8 cellular contexts compared by ENCODE assay signal in the genomic region with DNA sequence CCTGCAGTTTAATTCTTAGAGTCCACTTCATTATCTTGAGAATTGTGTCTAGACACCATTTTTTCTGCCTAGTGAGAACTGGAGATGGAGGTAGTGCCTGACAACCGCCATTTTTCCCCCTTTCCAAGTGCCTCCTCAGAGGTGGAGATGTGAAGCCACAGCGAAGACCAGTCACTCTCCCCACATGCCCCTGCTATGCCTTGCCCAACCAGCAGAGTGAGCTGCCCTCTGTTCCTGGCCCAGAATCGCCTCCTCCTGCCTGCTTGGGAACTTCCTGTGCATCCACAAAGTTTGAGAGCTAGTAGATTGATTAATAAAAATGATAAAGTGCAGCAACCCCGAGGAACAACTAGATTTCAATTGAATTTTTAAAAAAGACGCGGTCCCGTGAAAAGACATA.
A peak's percentile ranks its signal among the peaks of the same experiment; 100 is the strongest.
DNase-seq lines count a peak whose midpoint lies in the region; TF ChIP-seq lines count a peak whose summit lies in the region.

No MANE protein-coding gene starts in this region.

- H3K79me2 ChIP-seq in OCI-LY7 (ENCODE audit: insufficient read depth, low read depth, low read length), result no peaks in the 10 kb centered on the region

- H3K4me1 Mint-ChIP-seq in T-helper 2 cell treated with Interferon-gamma antibody and Interleukin-4, amounts not matched to agents 5 μg/mL and 100 μg/mL, for 36 hours (ENCODE audit: low read depth), result no peaks in the 10 kb centered on the region

- H3K36me3 ChIP-seq in GM06990 (ENCODE audit: control insufficient read depth, insufficient read depth, low read length) (no peaks in the 10 kb centered on the region), OCI-LY7 (ENCODE audit: insufficient read depth, low read length) (no peaks in the 10 kb centered on the region)

- H3K9me2 ChIP-seq in OCI-LY7 (ENCODE audit: insufficient read depth, low read length), result no peaks in the 10 kb centered on the region

- H3K36me3 Mint-ChIP-seq in T-helper 2 cell treated with Interferon-gamma antibody and Interleukin-4, amounts not matched to agents 5 μg/mL and 100 μg/mL, for 36 hours (ENCODE audit: low read depth), result no peaks in the 10 kb centered on the region

- peak; percentile 74 for TF ChIP-seq CTCF in AG04450 (IDR thresholded peaks at IDR 0.05; ENCODE audit: low read depth, low read length)
- TF ChIP-seq CTCF in GM06990 (IDR thresholded peaks at IDR 0.05; ENCODE audit: insufficient read depth, low read length, poor library complexity, severe bottlenecking), result peak; percentile 82
- peak; percentile 59 for TF ChIP-seq CTCF in OCI-LY7 (conservative IDR thresholded peaks at IDR 0.05; ENCODE audit: low read length)
- TF ChIP-seq CTCF in foreskin fibroblast (IDR thresholded peaks at IDR 0.05; ENCODE audit: low read depth, low read length), result peak; percentile 54

- H4K20me1 ChIP-seq in OCI-LY7 (ENCODE audit: insufficient read depth, low read length), result no peaks in the 10 kb centered on the region

- H3K9me3 ChIP-seq in AG04450 (ENCODE audit: control insufficient read depth, insufficient read depth, low read length) (no peaks in the 10 kb centered on the region), OCI-LY7 (ENCODE audit: low read length) (no peaks in the 10 kb centered on the region)

- DNase-seq in AG04450 (ENCODE audit: low read depth, low spot score), result no peak
- DNase-seq in GM06990 (ENCODE audit: extremely low read depth, insufficient read length), result no peak
- peak; percentile 9 for DNase-seq in OCI-LY7 (ENCODE audit: low spot score)
- DNase-seq in foreskin fibroblast, result peak; percentile 10 to 44
- no peak for DNase-seq in NCI-H2081 (lab: John Stamatoyannopoulos, UW)
- DNase-seq in T-helper 2 cell treated with Interferon-gamma antibody and Interleukin-4, amounts not matched to agents 5 μg/mL and 100 μg/mL, for 36 hours (ENCODE audit: low spot score), result no peak
- DNase-seq in activated CD8-positive, alpha-beta memory T cell treated with anti-CD3 and anti-CD28 coated beads, Interleukin-2, amount 50 U/mL, for 4 hours, result no peak
- DNase-seq in superior temporal gyrus (ENCODE audit: extremely low spot score), result no peak

- H3K27me3 Mint-ChIP-seq in T-helper 2 cell treated with Interferon-gamma antibody and Interleukin-4, amounts not matched to agents 5 μg/mL and 100 μg/mL, for 36 hours (ENCODE audit: low read depth), result no peaks in the 10 kb centered on the region

- no peak overlapping the region for H3K27ac Mint-ChIP-seq in T-helper 2 cell treated with Interferon-gamma antibody and Interleukin-4, amounts not matched to agents 5 μg/mL and 100 μg/mL, for 36 hours

- no peak overlapping the region for H3K4me3 ChIP-seq in AG04450 (ENCODE audit: low read depth, low read length)
- no peak overlapping the region for H3K4me3 ChIP-seq in GM06990 (replicated peaks; ENCODE audit: low read depth, low read length)
- no peak overlapping the region for H3K4me3 ChIP-seq in OCI-LY7 (ENCODE audit: low read depth, low read length, poor library complexity, severe bottlenecking)
- H3K4me3 ChIP-seq in foreskin fibroblast (ENCODE audit: low read depth in 1 of 2, low read length in 2 of 2), result no peak overlapping the region

- CTCF ChIA-PET in AG04450 (lab: Charles Lee) (interaction anchor here (0.8 to 1.6 kb wide), 8 partner anchors 13 to 789 kb away, joined by 3 to 7 read pairs (median 3); no protein-coding TSS in a partner anchor), OCI-LY7 (lab: Charles Lee; ENCODE audit: unreplicated experiment) (interaction anchor here (1.0 kb wide), 1 partner anchor 600 kb away, joined by 3 read pairs; no protein-coding TSS in a partner anchor)

- no peaks in the 10 kb centered on the region for H3K9me3 Mint-ChIP-seq in T-helper 2 cell treated with Interferon-gamma antibody and Interleukin-4, amounts not matched to agents 5 μg/mL and 100 μg/mL, for 36 hours

- H3K27me3 ChIP-seq in AG04450 (ENCODE audit: control insufficient read depth, insufficient read depth, low read length) (peaks cover 27% of the 10 kb centered on the region), GM06990 (replicated peaks; ENCODE audit: control insufficient read depth, insufficient read depth, low read length) (peaks cover 3% of the 10 kb centered on the region; the same call in 1 of the 2 replicates)

- no peak overlapping the region for H2AFZ ChIP-seq in OCI-LY7 (ENCODE audit: low read length)

- no peak overlapping the region for H3K27ac ChIP-seq in AG04450 (ENCODE audit: low read depth, low read length)
- no peak overlapping the region for H3K27ac ChIP-seq in OCI-LY7 (ENCODE audit: low read depth, low read length, poor library complexity, severe bottlenecking)

- POLR2A ChIA-PET in AG04450 (lab: Yijun Ruan, JAX) (no interaction called here), OCI-LY7 (lab: Charles Lee) (interaction anchor here (0.7 kb wide), 1 partner anchor 63 kb away, joined by 3 read pairs; no protein-coding TSS in a partner anchor)

- intact Hi-C loops in OCI-LY7 (cut with micrococcal nuclease; ENCODE audit: unreplicated experiment), result no loop called here

- no peaks in the 10 kb centered on the region for H3K4me1 ChIP-seq in OCI-LY7 (ENCODE audit: insufficient read depth, low read length, poor library complexity, severe bottlenecking)

- no peak overlapping the region for H3K4me3 Mint-ChIP-seq in T-helper 2 cell treated with Interferon-gamma antibody and Interleukin-4, amounts not matched to agents 5 μg/mL and 100 μg/mL, for 36 hours

- no TSS peak for BruUV-seq in OCI-LY7 (replicated peaks; lab: Mats Ljungman, UMichigan)

- no peak overlapping the region for H3K4me2 ChIP-seq in OCI-LY7 (ENCODE audit: low read length)

Comparison
In these comparisons a context has a peak if more than half of its experiments do, and no peak if none do; other contexts are left out.
1. DNase-seq: peak in OCI-LY7 (single experiment) and foreskin fibroblast (2 of 2); none in AG04450 (single experiment), GM06990 (single experiment), NCI-H2081 (0 of 2), T-helper 2 cell treated with Interferon-gamma antibody and Interleukin-4, amounts not matched to agents 5 μg/mL and 100 μg/mL, for 36 hours (single experiment), activated CD8-positive, alpha-beta memory T cell treated with anti-CD3 and anti-CD28 coated beads, Interleukin-2, amount 50 U/mL, for 4 hours (single experiment) and superior temporal gyrus (single experiment).
2. Peak in every context shown above with its lines, with median percentiles within 50 percentile points of each other: CTCF ChIP-seq.